ENCODE assay signal across 7 cellular contexts in genomic region chr2:227033471-227034148, GRCh38.
A peak's percentile ranks its signal among the peaks of the same experiment; 100 is the strongest.
DNase-seq lines count a peak whose midpoint lies in the region; ATAC-seq, FAIRE-seq and TF ChIP-seq lines count a peak whose summit lies in the region.

No MANE protein-coding gene starts in this region.

- H3K36me3 ChIP-seq in spleen = no peaks in the 10 kb centered on the region

- DNase-seq in GM03348 (ENCODE audit: low spot score) (peak; percentile 67), germinal center (ENCODE audit: low spot score) (peak; percentile 50), spleen (peak; percentile 76), frontal cortex (ENCODE audit: low spot score in 2 of 2) (no peak)

- H3K4me3 ChIP-seq in WI38 (ENCODE audit: low read depth, low read length) (no peak overlapping the region), spleen (no peak overlapping the region)

- no peak overlapping the region for H3K27ac ChIP-seq in spleen

- no peak for TF ChIP-seq POLR2A in spleen (IDR thresholded peaks at IDR 0.05)

- TF ChIP-seq CTCF in WI38 (IDR thresholded peaks at IDR 0.05; ENCODE audit: low read depth, low read length) (peak; percentile 79), spleen (IDR thresholded peaks at IDR 0.05 in 8 of 11, conservative IDR thresholded peaks at IDR 0.05 in 3 of 11) (peak in 6 of 11 experiments; percentile 9 to 58 (median 50))

- intact Hi-C loops in spleen (cut with DNase I; ENCODE audit: low total_unique reads) = no loop called here

- H3K27me3 ChIP-seq in spleen (replicated peaks in 1 of 7) = no peaks in the 10 kb centered on the region

- 60 to 67% (median 64%) methylated on average over 16 of the region's 16 CpGs for whole genome bisulfite sequencing in spleen, 5 donors

- no peaks in the 10 kb centered on the region for H3K4me1 ChIP-seq in spleen

- H3K9me3 ChIP-seq in spleen = no peaks in the 10 kb centered on the region

- no peak for FAIRE-seq in frontal cortex (lab: Jason Lieb, UNC)

- ATAC-seq in GM19328 (IDR thresholded peaks at IDR 0.05; ENCODE audit: unreplicated experiment) (peak; percentile 79), HG03520 (IDR thresholded peaks at IDR 0.05; ENCODE audit: unreplicated experiment) (peak; percentile 90)

Comparison
In these comparisons a context has a peak if more than half of its experiments do, and no peak if none do; other contexts are left out.
1. DNase-seq: peak in GM03348 (single experiment), germinal center (single experiment) and spleen (single experiment); none in frontal cortex (0 of 2).